In genomic region chr11:12792590-12792989, GRCh38 we compare ENCODE assay signal across 18 cellular contexts.
A peak's percentile ranks its signal among the peaks of the same experiment; 100 is the strongest.
DNase-seq lines count a peak whose midpoint lies in the region; ATAC-seq and TF ChIP-seq lines count a peak whose summit lies in the region.
"Had no signal": no experiment of that assay in that cellular context is flagged by ENCODE, and none has a peak within 500 bp of the region (broad histone marks: within the 10 kb centered on the region; RNA-seq: fewer than 3 reads in every experiment).

No MANE protein-coding gene starts in this region.

- H3K27me3 ChIP-seq in adrenal gland (no peaks in the 10 kb centered on the region), sigmoid colon (no peaks in the 10 kb centered on the region), right cardiac atrium (ENCODE audit: control insufficient read depth, insufficient read depth) (no peaks in the 10 kb centered on the region)
- H3K27me3 ChIP-seq: heart right ventricle had no signal

- H3K4me3 ChIP-seq in adrenal gland (no peak overlapping the region), sigmoid colon (no peak overlapping the region), right cardiac atrium (ENCODE audit: low read length) (no peak overlapping the region)
- H3K4me3 ChIP-seq: heart right ventricle had no signal

- H3K4me1 ChIP-seq in adrenal gland (replicated peaks in 1 of 2) (peaks cover 0 to 15% of the 10 kb centered on the region in 2 donors), sigmoid colon (peaks cover 0 to 34% (median 18%) of the 10 kb centered on the region in 4 donors), right cardiac atrium (ENCODE audit: control insufficient read depth, insufficient read depth, low read length) (no peaks in the 10 kb centered on the region)
- H3K4me1 ChIP-seq: parathyroid adenoma had no signal

- no peak for ATAC-seq in right cardiac atrium

- no peak for TF ChIP-seq POLR2A in adrenal gland (IDR thresholded peaks at IDR 0.05)
- TF ChIP-seq POLR2A in sigmoid colon (IDR thresholded peaks at IDR 0.05): no peak

- DNase-seq in HS-5 (ENCODE audit: low read depth): peak; percentile 56
- DNase-seq in adrenal gland: peak in 5 of 7 donors; percentile 34 to 62 (median 53)
- DNase-seq in fibroblast of peridontal ligament (ENCODE audit: extremely low read depth): peak; percentile 88
- DNase-seq in sigmoid colon: no peak
- no peak for DNase-seq in stimulated activated CD4-positive, alpha-beta T cell treated with anti-CD3 and anti-CD28 coated beads, Interleukin-15, amount 100 ng/mL, for 24 hours
- DNase-seq in HK-2 (ENCODE audit: unreplicated experiment): no peak
- DNase-seq in NCI-H748 treated with DMSO at 0.1 percent for 48 hours (lab: John Stamatoyannopoulos, UW): no peak
- DNase-seq in right cardiac atrium: no peak
- DNase-seq: activated CD4-positive, CD25-positive, alpha-beta regulatory T cell treated with anti-CD3 and anti-CD28 coated beads, Interleukin-2, amount 50 U/mL, for 72 hours; activated CD8-positive, alpha-beta memory T cell treated with anti-CD3 and anti-CD28 coated beads, Interleukin-2, amount 50 U/mL, for 4 hours; activated naive CD4-positive, alpha-beta T cell treated with anti-CD3 and anti-CD28 coated beads for 36 hours; C1 segment of cervical spinal cord; central memory CD4-positive, alpha-beta T cell; heart right ventricle; Karpas-422; NCI-H187 treated with DMSO at 0.1 percent for 48 hours; NCI-H69 had no signal

- TF ChIP-seq CTCF in adrenal gland (IDR thresholded peaks at IDR 0.05): no peak
- TF ChIP-seq CTCF in sigmoid colon (IDR thresholded peaks at IDR 0.05): no peak

- intact Hi-C loops in adrenal gland (cut with DNase I) (no loop called here), sigmoid colon (cut with DNase I) (no loop called here), right cardiac atrium (cut with DNase I) (no loop called here)

- TF ChIP-seq EP300 in sigmoid colon (IDR thresholded peaks at IDR 0.05): no peak

- no peaks in the 10 kb centered on the region for H3K9me3 ChIP-seq in adrenal gland (replicated peaks in 1 of 3)
- H3K9me3 ChIP-seq in sigmoid colon: no peaks in the 10 kb centered on the region
- H3K9me3 ChIP-seq in right cardiac atrium (ENCODE audit: control insufficient read depth, low read length): no peaks in the 10 kb centered on the region
- H3K9me3 ChIP-seq: heart right ventricle had no signal

- WGBS in adrenal gland, 4 donors: 74 to 87% (median 82%) methylated on average over 2 of the region's 2 CpGs
- 71 to 92% methylated on average over 2 of the region's 2 CpGs for WGBS in sigmoid colon, 2 donors
- 89% methylated on average over 2 of the region's 2 CpGs for WGBS in right cardiac atrium

- H3K27ac ChIP-seq in adrenal gland (peak overlapping the region in 1 of 5 donors; percentile 3), sigmoid colon (peak overlapping the region in 3 of 4 donors; percentile 24 to 56 (median 43)), right cardiac atrium (ENCODE audit: low read length) (no peak overlapping the region)
- H3K27ac ChIP-seq: heart right ventricle, parathyroid adenoma had no signal

- H3K36me3 ChIP-seq in adrenal gland (replicated peaks in 1 of 2): no peaks in the 10 kb centered on the region
- H3K36me3 ChIP-seq in sigmoid colon: no peaks in the 10 kb centered on the region

Comparison
In these comparisons a context has a peak if more than half of its experiments do, and no peak if none do; other contexts are left out.
1. DNase-seq: peak in HS-5 (single experiment), adrenal gland (5 of 7) and fibroblast of peridontal ligament (single experiment); none in sigmoid colon (single experiment), stimulated activated CD4-positive, alpha-beta T cell treated with anti-CD3 and anti-CD28 coated beads, Interleukin-15, amount 100 ng/mL, for 24 hours (single experiment), HK-2 (single experiment), NCI-H748 treated with DMSO at 0.1 percent for 48 hours (single experiment) and right cardiac atrium (0 of 3).